In the genomic region with DNA sequence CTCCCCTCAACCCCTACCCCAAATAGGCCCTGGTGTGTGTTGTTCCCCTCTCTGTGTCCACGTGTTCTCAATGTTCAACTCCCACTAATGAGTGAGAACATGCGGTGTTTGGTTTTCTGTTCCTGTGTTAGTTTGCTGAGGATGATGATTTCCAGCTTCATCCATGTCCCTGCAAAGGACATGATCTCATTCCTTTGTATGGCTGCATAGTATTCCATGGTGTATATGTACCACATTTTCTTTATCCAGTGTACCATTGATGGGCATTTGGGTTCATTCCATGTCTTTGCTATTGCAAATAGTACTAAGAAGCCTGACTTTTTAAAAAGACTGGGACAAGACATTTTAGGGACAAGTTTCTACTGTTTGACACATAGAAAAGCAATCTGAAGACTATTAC, we compare ENCODE assay signal across 1 cellular context.
A peak's percentile ranks its signal among the peaks of the same experiment; 100 is the strongest.
TF ChIP-seq lines count a peak whose summit lies in the region.

No MANE protein-coding gene starts in this region.

TF ChIP-seq in SK-N-SH treated with all-trans-retinoic acid at 6 μM for 48 hours, 23 proteins besides CTCF, POLR2A, EP300 and RAD21:
- peak; percentile 68 for TF ChIP-seq ZNF8 (CRISPR knock-in tag; IDR thresholded peaks at IDR 0.05)
